ENCODE assay signal across 14 cellular contexts in the genomic region with DNA sequence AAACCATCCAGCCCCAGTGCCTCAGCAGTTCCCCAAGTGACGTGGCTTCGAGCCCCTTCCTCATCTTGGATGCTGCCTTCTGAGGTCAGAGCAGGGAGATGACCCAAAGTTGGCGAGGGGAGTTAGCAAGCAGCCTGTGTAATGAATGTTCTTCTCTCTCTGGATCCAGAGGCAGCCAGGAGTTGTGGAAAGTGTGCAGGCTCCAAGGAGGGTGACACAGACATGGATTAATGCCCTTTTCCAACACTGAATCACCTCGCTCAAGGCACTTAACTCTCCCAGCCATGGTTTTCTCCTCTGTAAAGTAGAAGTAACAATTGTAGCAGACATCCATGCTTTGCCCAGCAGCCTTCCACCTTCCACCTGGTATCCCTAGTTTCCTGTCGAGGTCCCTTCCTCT.
"Had no signal": no experiment of that assay in that cellular context is flagged by ENCODE, and none has a peak within 500 bp of the region (broad histone marks: within the 10 kb centered on the region; RNA-seq: fewer than 3 reads in every experiment).

No MANE protein-coding gene starts in this region.

- H3K4me1 ChIP-seq: left ventricle myocardium inferior, prostate gland, right lobe of liver, spleen had no signal

- H3K36me3 Mint-ChIP-seq: natural killer cell treated with Interleukin-12 subunit alpha and Interleukin-12 subunit beta and Interleukin-15 and Interleukin-18, amount 100 ng/mL, for 72 hours had no signal

- H3K4me1 Mint-ChIP-seq: activated T-helper 17 cell treated with anti-CD3 and anti-CD28 coated beads, Interleukin-2, amount 50 U/mL, for 72 hours; stimulated activated naive CD8-positive, alpha-beta T cell treated with anti-CD3 and anti-CD28 coated beads, Interleukin-15, amount 100 ng/mL, for 72 hours had no signal

- H3K9me3 ChIP-seq: left ventricle myocardium inferior, prostate gland, right lobe of liver, spleen had no signal

- H3K27me3 ChIP-seq: right lobe of liver had no signal

- H3K4me3 ChIP-seq: left ventricle myocardium inferior, prostate gland, right lobe of liver, spleen had no signal

- DNase-seq: activated CD4-positive, CD25-positive, alpha-beta regulatory T cell treated with anti-CD3 and anti-CD28 coated beads, Interleukin-2, amount 50 U/mL, for 72 hours; activated naive CD4-positive, alpha-beta T cell treated with anti-CD3 and anti-CD28 coated beads for 36 hours; left ventricle myocardium inferior; occipital lobe; right lobe of liver; spleen; stimulated activated naive CD8-positive, alpha-beta T cell treated with anti-CD3 and anti-CD28 coated beads, Interleukin-15, amount 100 ng/mL, for 72 hours; T-helper 1 cell; T1000 had no signal

- H3K27ac Mint-ChIP-seq: activated naive CD4-positive, alpha-beta T cell treated with anti-CD3 and anti-CD28 coated beads for 36 hours; activated T-helper 17 cell treated with anti-CD3 and anti-CD28 coated beads, Interleukin-2, amount 50 U/mL, for 72 hours; natural killer cell treated with Interleukin-12 subunit alpha and Interleukin-12 subunit beta and Interleukin-15 and Interleukin-18, amount 100 ng/mL, for 72 hours; stimulated activated naive CD8-positive, alpha-beta T cell treated with anti-CD3 and anti-CD28 coated beads, Interleukin-15, amount 100 ng/mL, for 72 hours had no signal

- H3K4me3 Mint-ChIP-seq: activated naive CD4-positive, alpha-beta T cell treated with anti-CD3 and anti-CD28 coated beads for 36 hours; activated T-helper 17 cell treated with anti-CD3 and anti-CD28 coated beads, Interleukin-2, amount 50 U/mL, for 72 hours; natural killer cell treated with Interleukin-12 subunit alpha and Interleukin-12 subunit beta and Interleukin-15 and Interleukin-18, amount 100 ng/mL, for 72 hours; stimulated activated naive CD8-positive, alpha-beta T cell treated with anti-CD3 and anti-CD28 coated beads, Interleukin-15, amount 100 ng/mL, for 72 hours had no signal

- FAIRE-seq: keratinocyte had no signal

- H3K9me3 Mint-ChIP-seq: activated naive CD4-positive, alpha-beta T cell treated with anti-CD3 and anti-CD28 coated beads for 36 hours; activated T-helper 17 cell treated with anti-CD3 and anti-CD28 coated beads, Interleukin-2, amount 50 U/mL, for 72 hours; natural killer cell treated with Interleukin-12 subunit alpha and Interleukin-12 subunit beta and Interleukin-15 and Interleukin-18, amount 100 ng/mL, for 72 hours; stimulated activated naive CD8-positive, alpha-beta T cell treated with anti-CD3 and anti-CD28 coated beads, Interleukin-15, amount 100 ng/mL, for 72 hours had no signal

- ATAC-seq: activated T-helper 17 cell treated with anti-CD3 and anti-CD28 coated beads, Interleukin-2, amount 50 U/mL, for 72 hours; natural killer cell treated with Interleukin-12 subunit alpha and Interleukin-12 subunit beta and Interleukin-15 and Interleukin-18, amount 100 ng/mL, for 72 hours; stimulated activated naive CD8-positive, alpha-beta T cell treated with anti-CD3 and anti-CD28 coated beads, Interleukin-15, amount 100 ng/mL, for 72 hours had no signal

- H3K27ac ChIP-seq: epithelial cell of prostate, left ventricle myocardium inferior, prostate gland, right lobe of liver, spleen had no signal

- H3K36me3 ChIP-seq: left ventricle myocardium inferior, prostate gland, right lobe of liver, spleen had no signal
